Comparison of ENCODE assay signal across 10 cellular contexts in genomic region chr19:48481191-48481500, GRCh38. TPM values are rescaled to one million over a fixed set of nuclear protein-coding genes. Genes with fewer than 3 reads are reported as not detected.
DNase-seq lines count a peak whose midpoint lies in the region; TF ChIP-seq lines count a peak whose summit lies in the region.
"Had no signal": no experiment of that assay in that cellular context is flagged by ENCODE, and none has a peak within 500 bp of the region (broad histone marks: within the 10 kb centered on the region; RNA-seq: fewer than 3 reads in every experiment).

No MANE protein-coding gene starts in this region.

- H3K36me3 Mint-ChIP-seq in neural crest cell (ENCODE audit: low read depth), result peaks cover 19% of the 10 kb centered on the region

- peak overlapping the region; percentile 69 for H3K4me3 Mint-ChIP-seq in neural crest cell

- H3K36me3 ChIP-seq in HUES6 (ENCODE audit: control insufficient read depth, insufficient read depth, low read length), result peaks cover 27% of the 10 kb centered on the region

- H3K9me3 Mint-ChIP-seq in neural crest cell, result no peaks in the 10 kb centered on the region

- H3K27me3 Mint-ChIP-seq in neural crest cell (ENCODE audit: low read depth), result peaks cover 22% of the 10 kb centered on the region

- H3K9me3 ChIP-seq in AG04450 (ENCODE audit: control insufficient read depth, insufficient read depth, low read length), result no peaks in the 10 kb centered on the region; the same call in 1 of the 2 replicates
- no peaks in the 10 kb centered on the region for H3K9me3 ChIP-seq in HUES6 (ENCODE audit: control insufficient read depth, insufficient read depth, low read depth, low read length)

- CTCF ChIA-PET in AG04450 (lab: Charles Lee), result interaction anchor here (0.8 to 1.5 kb wide), 3 partner anchors 9 to 107 kb away, joined by 3 to 8 read pairs (median 5); no protein-coding TSS in a partner anchor

- POLR2A ChIA-PET in AG04450 (lab: Yijun Ruan, JAX), result interaction anchor here (0.9 to 1.1 kb wide), 3 partner anchors 9 to 147 kb away, joined by 3 to 4 read pairs (median 4); no protein-coding TSS in a partner anchor

- peak overlapping the region; percentile 61 for H3K9ac ChIP-seq in HUES6 (ENCODE audit: low read length)

- no peak overlapping the region for H3K27ac Mint-ChIP-seq in neural crest cell (ENCODE audit: unreplicated experiment)

- TF ChIP-seq CTCF in AG04450 (IDR thresholded peaks at IDR 0.05; ENCODE audit: low read depth, low read length) (no peak), dorsolateral prefrontal cortex (IDR thresholded peaks at IDR 0.05 in 54 of 56, conservative IDR thresholded peaks at IDR 0.05 in 2 of 56; ENCODE audit: low read depth in 1 of 56, partially characterized antibody in 56 of 56) (no peak), neural crest cell (conservative IDR thresholded peaks at IDR 0.05) (no peak)

- H3K4me3 ChIP-seq in AG04450 (ENCODE audit: low read depth, low read length) (no peak overlapping the region), HUES6 (ENCODE audit: low read depth, low read length) (peak overlapping the region; percentile 79), dorsolateral prefrontal cortex (peak overlapping the region; percentile 35 to 79 (median 64))

- intact Hi-C loops in dorsolateral prefrontal cortex (cut with DNase I), result no loop called here

- peak overlapping the region; percentile 65 for H3K27ac ChIP-seq in AG04450 (ENCODE audit: low read depth, low read length)
- no peak overlapping the region for H3K27ac ChIP-seq in HUES6 (ENCODE audit: low read depth, low read length)
- peak overlapping the region in 58 of 59 donors; percentile 41 to 95 (median 89) for H3K27ac ChIP-seq in dorsolateral prefrontal cortex

- DNase-seq in AG04450 (ENCODE audit: low read depth, low spot score) (peak; percentile 11), dorsolateral prefrontal cortex (no peak), neural crest cell (ENCODE audit: low read depth, low spot score) (no peak), NOMO-1 treated with dmso at 0.1 percent for 144 hours (lab: John Stamatoyannopoulos, UW; ENCODE audit: unreplicated experiment) (no peak), NCI-H2171 (lab: John Stamatoyannopoulos, UW) (no peak), COR-L47 (lab: John Stamatoyannopoulos, UW) (no peak), occipital lobe (lab: John Stamatoyannopoulos, UW) (no peak)
- DNase-seq: Karpas-422 had no signal

- peaks cover 5% of the 10 kb centered on the region for H3K4me1 ChIP-seq in HUES6 (ENCODE audit: control insufficient read depth, insufficient read depth, low read length)

- H3K27me3 ChIP-seq in AG04450 (ENCODE audit: control insufficient read depth, insufficient read depth, low read length), result no peaks in the 10 kb centered on the region
- no peaks in the 10 kb centered on the region for H3K27me3 ChIP-seq in HUES6 (ENCODE audit: control insufficient read depth, insufficient read depth, low read length)
- H3K27me3 ChIP-seq in dorsolateral prefrontal cortex, result no peaks in the 10 kb centered on the region

- H3K4me1 Mint-ChIP-seq in neural crest cell, result peaks cover 22% of the 10 kb centered on the region

RNA-seq across cellular contexts. Expression of gene CYTH2, which starts 12.0 kb away (rescaled TPM):
- 29.3 and 35.6 TPM in 2 replicates for polyA plus RNA-seq in AG04450 (2011; rRNA removed)
- polyA minus RNA-seq in AG04450 (2011; rRNA and poly(A)+ RNA removed), result 38.7 and 57.2 TPM in 2 replicates
- total RNA-seq in dorsolateral prefrontal cortex (10 to 100 TPM; 40.0 to 85.5 (median 64.9) TPM), neural crest cell (172 and 196 TPM in 2 replicates), occipital lobe (71.0 TPM)

RNA-seq across cellular contexts. Expression of gene KCNJ14, which starts 25.8 kb away (rescaled TPM):
- polyA plus RNA-seq in AG04450 (2011; rRNA removed), result 0.20 and 0.25 TPM in 2 replicates
- 0.35 and 0.41 TPM in 2 replicates for polyA minus RNA-seq in AG04450 (2011; rRNA and poly(A)+ RNA removed)
- total RNA-seq in dorsolateral prefrontal cortex, result 1 to 10 TPM; 1.2 to 5.3 (median 2.1) TPM
- total RNA-seq in neural crest cell, result 1.5 and 2.0 TPM in 2 replicates
- total RNA-seq in occipital lobe, result 0.47 TPM

RNA-seq across cellular contexts. Expression of gene LMTK3, which starts 30.5 kb away (rescaled TPM):
- 0.25 TPM in 2 replicates for polyA plus RNA-seq in AG04450 (2011; rRNA removed)
- 0.17 and 0.55 TPM in 2 replicates for polyA minus RNA-seq in AG04450 (2011; rRNA and poly(A)+ RNA removed)
- total RNA-seq in dorsolateral prefrontal cortex (100 to 1,000 TPM in 62 of 120 experiments, 10 to 100 TPM in 58; 47.3 to 143 (median 101) TPM), neural crest cell (3.1 and 3.3 TPM in 2 replicates), occipital lobe (9.5 TPM)
- total RNA-seq: RPMI7951 had no signal

RNA-seq across cellular contexts. Expression of gene GRWD1, which starts 35.4 kb away (rescaled TPM):
- polyA plus RNA-seq in AG04450 (2011; rRNA removed), result 15.2 and 16.0 TPM in 2 replicates
- polyA minus RNA-seq in AG04450 (2011; rRNA and poly(A)+ RNA removed), result 11.6 TPM in 2 replicates
- total RNA-seq in dorsolateral prefrontal cortex, result 10 to 100 TPM; 14.2 to 29.9 (median 20.2) TPM
- total RNA-seq in neural crest cell, result 52.1 and 56.1 TPM in 2 replicates
- 9.7 TPM for total RNA-seq in occipital lobe
